2 cellular contexts compared by ENCODE assay signal in the genomic region with DNA sequence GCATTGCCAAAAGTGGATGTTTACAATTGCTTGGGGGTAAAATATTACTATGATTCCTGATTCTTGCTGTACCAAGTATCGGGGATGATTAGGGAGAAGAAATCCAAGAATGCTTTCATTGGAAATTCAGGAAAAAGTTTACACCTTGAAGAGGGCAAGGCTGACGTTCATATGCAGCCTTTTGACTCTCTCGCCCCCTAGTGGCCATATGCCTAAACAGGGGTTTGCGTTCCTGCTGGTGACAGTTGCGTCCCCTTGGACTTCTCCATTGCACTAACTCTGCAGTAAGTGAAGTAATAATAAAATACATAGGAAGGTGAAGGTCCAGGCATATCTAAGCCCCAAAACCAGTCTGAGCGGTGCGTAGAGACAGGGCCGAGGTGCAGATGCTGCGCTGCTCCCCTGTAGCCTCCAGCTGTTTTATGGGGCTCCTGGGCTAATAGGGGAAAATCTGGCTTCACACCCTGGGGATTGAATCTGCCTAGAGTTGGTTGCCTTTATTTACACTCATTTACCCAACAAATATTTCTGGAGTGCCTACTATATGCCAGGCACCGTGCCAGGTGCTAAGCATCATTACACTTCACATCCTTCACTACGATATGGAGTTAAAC.
TF ChIP-seq lines count a peak whose summit lies in the region.

No MANE protein-coding gene starts in this region.

TF ChIP-seq in GM23338, 12 proteins besides CTCF, POLR2A, EP300 and RAD21 (continued from another document):
- TF ChIP-seq, protein P1, sequence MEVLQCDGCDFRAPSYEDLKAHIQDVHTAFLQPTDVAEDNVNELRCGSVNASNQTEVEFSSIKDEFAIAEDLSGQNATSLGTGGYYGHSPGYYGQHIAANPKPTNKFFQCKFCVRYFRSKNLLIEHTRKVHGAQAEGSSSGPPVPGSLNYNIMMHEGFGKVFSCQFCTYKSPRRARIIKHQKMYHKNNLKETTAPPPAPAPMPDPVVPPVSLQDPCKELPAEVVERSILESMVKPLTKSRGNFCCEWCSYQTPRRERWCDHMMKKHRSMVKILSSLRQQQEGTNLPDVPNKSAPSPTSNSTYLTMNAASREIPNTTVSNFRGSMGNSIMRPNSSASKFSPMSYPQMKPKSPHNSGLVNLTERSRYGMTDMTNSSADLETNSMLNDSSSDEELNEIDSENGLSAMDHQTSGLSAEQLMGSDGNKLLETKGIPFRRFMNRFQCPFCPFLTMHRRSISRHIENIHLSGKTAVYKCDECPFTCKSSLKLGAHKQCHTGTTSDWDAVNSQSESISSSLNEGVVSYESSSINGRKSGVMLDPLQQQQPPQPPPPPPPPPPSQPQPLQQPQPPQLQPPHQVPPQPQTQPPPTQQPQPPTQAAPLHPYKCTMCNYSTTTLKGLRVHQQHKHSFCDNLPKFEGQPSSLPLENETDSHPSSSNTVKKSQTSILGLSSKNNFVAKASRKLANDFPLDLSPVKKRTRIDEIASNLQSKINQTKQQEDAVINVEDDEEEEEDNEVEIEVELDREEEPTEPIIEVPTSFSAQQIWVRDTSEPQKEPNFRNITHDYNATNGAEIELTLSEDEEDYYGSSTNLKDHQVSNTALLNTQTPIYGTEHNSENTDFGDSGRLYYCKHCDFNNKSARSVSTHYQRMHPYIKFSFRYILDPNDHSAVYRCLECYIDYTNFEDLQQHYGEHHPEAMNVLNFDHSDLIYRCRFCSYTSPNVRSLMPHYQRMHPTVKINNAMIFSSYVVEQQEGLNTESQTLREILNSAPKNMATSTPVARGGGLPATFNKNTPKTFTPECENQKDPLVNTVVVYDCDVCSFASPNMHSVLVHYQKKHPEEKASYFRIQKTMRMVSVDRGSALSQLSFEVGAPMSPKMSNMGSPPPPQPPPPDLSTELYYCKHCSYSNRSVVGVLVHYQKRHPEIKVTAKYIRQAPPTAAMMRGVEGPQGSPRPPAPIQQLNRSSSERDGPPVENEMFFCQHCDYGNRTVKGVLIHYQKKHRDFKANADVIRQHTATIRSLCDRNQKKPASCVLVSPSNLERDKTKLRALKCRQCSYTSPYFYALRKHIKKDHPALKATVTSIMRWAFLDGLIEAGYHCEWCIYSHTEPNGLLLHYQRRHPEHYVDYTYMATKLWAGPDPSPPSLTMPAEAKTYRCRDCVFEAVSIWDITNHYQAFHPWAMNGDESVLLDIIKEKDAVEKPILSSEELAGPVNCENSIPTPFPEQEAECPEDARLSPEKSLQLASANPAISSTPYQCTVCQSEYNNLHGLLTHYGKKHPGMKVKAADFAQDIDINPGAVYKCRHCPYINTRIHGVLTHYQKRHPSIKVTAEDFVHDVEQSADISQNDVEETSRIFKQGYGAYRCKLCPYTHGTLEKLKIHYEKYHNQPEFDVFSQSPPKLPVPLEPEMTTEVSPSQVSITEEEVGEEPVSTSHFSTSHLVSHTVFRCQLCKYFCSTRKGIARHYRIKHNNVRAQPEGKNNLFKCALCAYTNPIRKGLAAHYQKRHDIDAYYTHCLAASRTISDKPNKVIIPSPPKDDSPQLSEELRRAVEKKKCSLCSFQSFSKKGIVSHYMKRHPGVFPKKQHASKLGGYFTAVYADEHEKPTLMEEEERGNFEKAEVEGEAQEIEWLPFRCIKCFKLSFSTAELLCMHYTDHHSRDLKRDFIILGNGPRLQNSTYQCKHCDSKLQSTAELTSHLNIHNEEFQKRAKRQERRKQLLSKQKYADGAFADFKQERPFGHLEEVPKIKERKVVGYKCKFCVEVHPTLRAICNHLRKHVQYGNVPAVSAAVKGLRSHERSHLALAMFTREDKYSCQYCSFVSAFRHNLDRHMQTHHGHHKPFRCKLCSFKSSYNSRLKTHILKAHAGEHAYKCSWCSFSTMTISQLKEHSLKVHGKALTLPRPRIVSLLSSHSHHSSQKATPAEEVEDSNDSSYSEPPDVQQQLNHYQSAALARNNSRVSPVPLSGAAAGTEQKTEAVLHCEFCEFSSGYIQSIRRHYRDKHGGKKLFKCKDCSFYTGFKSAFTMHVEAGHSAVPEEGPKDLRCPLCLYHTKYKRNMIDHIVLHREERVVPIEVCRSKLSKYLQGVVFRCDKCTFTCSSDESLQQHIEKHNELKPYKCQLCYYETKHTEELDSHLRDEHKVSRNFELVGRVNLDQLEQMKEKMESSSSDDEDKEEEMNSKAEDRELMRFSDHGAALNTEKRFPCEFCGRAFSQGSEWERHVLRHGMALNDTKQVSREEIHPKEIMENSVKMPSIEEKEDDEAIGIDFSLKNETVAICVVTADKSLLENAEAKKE (CRISPR knock-in tag; IDR thresholded peaks at IDR 0.05), result no peak
- no peak for TF ChIP-seq STAT1 (IDR thresholded peaks at IDR 0.05; ENCODE audit: unreplicated experiment)
- TF ChIP-seq, protein P2, sequence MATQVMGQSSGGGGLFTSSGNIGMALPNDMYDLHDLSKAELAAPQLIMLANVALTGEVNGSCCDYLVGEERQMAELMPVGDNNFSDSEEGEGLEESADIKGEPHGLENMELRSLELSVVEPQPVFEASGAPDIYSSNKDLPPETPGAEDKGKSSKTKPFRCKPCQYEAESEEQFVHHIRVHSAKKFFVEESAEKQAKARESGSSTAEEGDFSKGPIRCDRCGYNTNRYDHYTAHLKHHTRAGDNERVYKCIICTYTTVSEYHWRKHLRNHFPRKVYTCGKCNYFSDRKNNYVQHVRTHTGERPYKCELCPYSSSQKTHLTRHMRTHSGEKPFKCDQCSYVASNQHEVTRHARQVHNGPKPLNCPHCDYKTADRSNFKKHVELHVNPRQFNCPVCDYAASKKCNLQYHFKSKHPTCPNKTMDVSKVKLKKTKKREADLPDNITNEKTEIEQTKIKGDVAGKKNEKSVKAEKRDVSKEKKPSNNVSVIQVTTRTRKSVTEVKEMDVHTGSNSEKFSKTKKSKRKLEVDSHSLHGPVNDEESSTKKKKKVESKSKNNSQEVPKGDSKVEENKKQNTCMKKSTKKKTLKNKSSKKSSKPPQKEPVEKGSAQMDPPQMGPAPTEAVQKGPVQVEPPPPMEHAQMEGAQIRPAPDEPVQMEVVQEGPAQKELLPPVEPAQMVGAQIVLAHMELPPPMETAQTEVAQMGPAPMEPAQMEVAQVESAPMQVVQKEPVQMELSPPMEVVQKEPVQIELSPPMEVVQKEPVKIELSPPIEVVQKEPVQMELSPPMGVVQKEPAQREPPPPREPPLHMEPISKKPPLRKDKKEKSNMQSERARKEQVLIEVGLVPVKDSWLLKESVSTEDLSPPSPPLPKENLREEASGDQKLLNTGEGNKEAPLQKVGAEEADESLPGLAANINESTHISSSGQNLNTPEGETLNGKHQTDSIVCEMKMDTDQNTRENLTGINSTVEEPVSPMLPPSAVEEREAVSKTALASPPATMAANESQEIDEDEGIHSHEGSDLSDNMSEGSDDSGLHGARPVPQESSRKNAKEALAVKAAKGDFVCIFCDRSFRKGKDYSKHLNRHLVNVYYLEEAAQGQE (IDR thresholded peaks at IDR 0.05; ENCODE audit: unreplicated experiment), result no peak

TF ChIP-seq in GM12878, 131 proteins besides CTCF, POLR2A, EP300 and RAD21 (continued from another document):
- TF ChIP-seq SKIL (IDR thresholded peaks at IDR 0.05; ENCODE audit: low read depth, poor library complexity, severe bottlenecking) (no peak), MEF2A (IDR thresholded peaks at IDR 0.05; ENCODE audit: insufficient read depth, low read depth, low read length) (no peak)
